ENCODE assay signal across 8 cellular contexts in genomic region chr6:75284285-75285155, GRCh38. TPM values are rescaled to one million over a fixed set of nuclear protein-coding genes. Genes with fewer than 3 reads are reported as not detected.
DNase-seq lines count a peak whose midpoint lies in the region; ATAC-seq and TF ChIP-seq lines count a peak whose summit lies in the region.

Gene TMEM30A, minus strand, starts transcription at chr6:75284792. Its CDS starts 154 bp downstream, at chr6:75284638.

- peak; percentile 99 for DNase-seq in DMS53 treated with DMSO at 0.1 percent for 48 hours (lab: John Stamatoyannopoulos, UW; ENCODE audit: unreplicated experiment)
- peak; percentile 100 for DNase-seq in KBM-7
- DNase-seq in PC-9 = peak; percentile 97 to 98
- DNase-seq in activated T-cell treated with anti-CD3 and anti-CD28 coated beads, Interleukin-2, amount 50 U/mL, for 1 hour = peak; percentile 91
- DNase-seq in erythroblast (lab: John Stamatoyannopoulos, UW) = peak; percentile 99
- peak; percentile 98 for DNase-seq in mucosa of gallbladder (ENCODE audit: low spot score)
- peak; percentile 89 to 93 for DNase-seq in stimulated activated CD8-positive, alpha-beta memory T cell treated with anti-CD3 and anti-CD28 coated beads, Interleukin-4, amount 100 ng/mL, for 4 hours (ENCODE audit: low read depth in 2 of 2, low spot score in 1 of 2)

- ATAC-seq in GM21723 (IDR thresholded peaks at IDR 0.05; ENCODE audit: unreplicated experiment) = peak; percentile 90

- intact Hi-C loops in PC-9 (cut with micrococcal nuclease; ENCODE audit: unreplicated experiment) = loop anchor here (1.0 to 10.0 kb wide), 4 partner anchors 16 to 468 kb away; partner anchors contain the start of genes COX7A2 and SENP6

- TF ChIP-seq POLR2A in erythroblast (IDR thresholded peaks at IDR 0.05; ENCODE audit: low read length) = peak; percentile 99

- CTCF ChIA-PET in PC-9 (lab: Charles Lee) = no interaction called here

- peaks cover 12% of the 10 kb centered on the region for H3F3A ChIP-seq in PC-9 (ENCODE audit: insufficient read depth, low read depth)

- POLR2A ChIA-PET in PC-9 (lab: Charles Lee; ENCODE audit: unreplicated experiment) = interaction anchor here (0.5 to 1.1 kb wide), 5 partner anchors 8 to 317 kb away, joined by 3 to 8 read pairs (median 6); partner anchors contain the start of gene SENP6

- peak within 1 kb of the TSS; percentile 98 for H2AFZ ChIP-seq in PC-9

- peaks cover 5% of the 10 kb centered on the region; the same call in 1 of the 2 replicates for H4K20me1 ChIP-seq in PC-9 (ENCODE audit: insufficient read depth)

- H3K4me3 ChIP-seq in PC-9 = peak within 1 kb of the TSS; percentile 95

- H3K36me3 ChIP-seq in PC-9 (ENCODE audit: low read depth) = no peaks in the 10 kb centered on the region

- peaks cover 64% of the 10 kb centered on the region for H3K79me2 ChIP-seq in PC-9 (ENCODE audit: low read depth)

- H3K27me3 ChIP-seq in PC-9 (ENCODE audit: insufficient read depth, low read depth) = no peaks in the 10 kb centered on the region

- no peaks in the 10 kb centered on the region for H3K9me2 ChIP-seq in PC-9 (ENCODE audit: insufficient read depth)

- in situ Hi-C loops in KBM-7 (cut with MboI; ENCODE audit: low pct_unique_long_range_greater_than_20kb, low sequenced_read_pairs) = no loop called here

- peak within 1 kb of the TSS; percentile 91 for H3K4me2 ChIP-seq in PC-9

- H3K27ac ChIP-seq in PC-9 = peak within 1 kb of the TSS; percentile 85

- TF ChIP-seq CTCF in PC-9 (conservative IDR thresholded peaks at IDR 0.05) = 0 out of 2 replicates have a peak, but pooled peaks have one; percentile 8

- TSS peak; percentile 50 for BruUV-seq in PC-9 (replicated peaks; lab: Mats Ljungman, UMichigan)

- H3K4me1 ChIP-seq in PC-9 (replicated peaks; ENCODE audit: insufficient read depth) = peaks cover 54% of the 10 kb centered on the region

- no peaks in the 10 kb centered on the region for H3K9me3 ChIP-seq in PC-9 (ENCODE audit: insufficient read depth, low read depth)

RNA-seq across cellular contexts. Expression of gene TMEM30A, which starts in this region (rescaled TPM):
- total RNA-seq in PC-9 (2021) = 78.2 and 122 TPM in 2 replicates
- 102 TPM for total RNA-seq in mucosa of gallbladder

Comparison
In these comparisons a context has a peak if more than half of its experiments do, and no peak if none do; other contexts are left out.
1. Peak in every context shown above with its lines: DNase-seq, ATAC-seq, H3K4me3 ChIP-seq and H3K27ac ChIP-seq.